2 cellular contexts compared by ENCODE assay signal in the genomic region with DNA sequence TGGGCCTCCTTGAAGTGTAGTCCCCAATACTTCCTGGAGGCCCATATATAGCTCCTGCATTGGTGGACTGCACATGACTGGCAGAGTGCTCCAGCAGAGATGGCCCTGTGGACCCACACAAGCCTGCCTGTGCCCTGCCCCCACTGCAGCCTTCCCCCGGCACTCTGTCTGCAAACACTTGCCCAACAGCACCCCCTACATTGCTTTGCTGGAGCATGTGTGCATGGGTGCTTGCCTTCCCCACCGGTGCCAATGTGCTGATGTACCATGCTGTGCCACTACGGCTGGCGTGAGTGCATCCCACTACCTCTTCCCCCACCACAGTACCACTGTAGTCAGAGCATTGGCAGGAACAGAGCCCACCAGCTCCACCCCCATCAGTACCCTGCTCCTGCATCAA.
TF ChIP-seq lines count a peak whose summit lies in the region.

No MANE protein-coding gene starts in this region.

TF ChIP-seq in GM23338, 12 proteins besides CTCF, POLR2A, EP300 and RAD21 (continues in another document):
- TF ChIP-seq EZH2phosphoT487 (IDR thresholded peaks at IDR 0.05; ENCODE audit: unreplicated experiment) (no peak), CREB1 (CRISPR knock-in tag; IDR thresholded peaks at IDR 0.05; ENCODE audit: low read depth) (no peak), POLR2AphosphoS5 (IDR thresholded peaks at IDR 0.05; ENCODE audit: low read depth) (no peak), ZNF331 (CRISPR knock-in tag; IDR thresholded peaks at IDR 0.05; ENCODE audit: low read depth) (no peak), EZH2 (IDR thresholded peaks at IDR 0.05; ENCODE audit: low read depth, unreplicated experiment) (no peak), ETS1 (IDR thresholded peaks at IDR 0.05) (no peak), STAT1 (IDR thresholded peaks at IDR 0.05; ENCODE audit: unreplicated experiment) (no peak), JUNB (IDR thresholded peaks at IDR 0.05; ENCODE audit: unreplicated experiment) (no peak), REST (IDR thresholded peaks at IDR 0.05; ENCODE audit: unreplicated experiment) (no peak), ZNF462 (CRISPR knock-in tag; IDR thresholded peaks at IDR 0.05) (no peak)

TF ChIP-seq in H1, 55 proteins besides CTCF, POLR2A, EP300 and RAD21:
- TF ChIP-seq E2F6 (IDR thresholded peaks at IDR 0.05) (no peak), MAX (IDR thresholded peaks at IDR 0.05) (no peak), RNF2 (IDR thresholded peaks at IDR 0.05; ENCODE audit: borderline replicate concordance, low read depth, low read length, missing control alignments, poor library complexity, severe bottlenecking) (no peak), KDM5A (IDR thresholded peaks at IDR 0.05; ENCODE audit: low read length) (no peak), PHF8 (conservative IDR thresholded peaks at IDR 0.05; ENCODE audit: low read depth, low read length) (no peak), ATF2 (IDR thresholded peaks at IDR 0.05; ENCODE audit: low read length) (no peak), SRF (IDR thresholded peaks at IDR 0.05; ENCODE audit: low read depth, low read length) (no peak), SP1 (IDR thresholded peaks at IDR 0.05; ENCODE audit: low read depth, low read length) (no peak), SIX5 (IDR thresholded peaks at IDR 0.05; ENCODE audit: low read depth, low read length) (no peak), CREB1 (IDR thresholded peaks at IDR 0.05) (no peak), CHD2 (IDR thresholded peaks at IDR 0.05; ENCODE audit: low read length) (no peak), BACH1 (IDR thresholded peaks at IDR 0.05; ENCODE audit: low read length) (no peak), EZH2 (IDR thresholded peaks at IDR 0.05; ENCODE audit: low read depth, low read length, severe bottlenecking) (no peak), GTF2F1 (IDR thresholded peaks at IDR 0.05; ENCODE audit: borderline replicate concordance, low read depth, low read length) (no peak), TAF1 (IDR thresholded peaks at IDR 0.05; ENCODE audit: low read depth, low read length) (no peak), RXRA (IDR thresholded peaks at IDR 0.05; ENCODE audit: insufficient read depth, low read depth, low read length) (no peak), RBBP5 (IDR thresholded peaks at IDR 0.05; ENCODE audit: borderline replicate concordance, low read depth, low read length) (no peak), BCL11A (IDR thresholded peaks at IDR 0.05; ENCODE audit: low read depth in 2 of 2, low read length in 2 of 2) (no peak), ATF3 (IDR thresholded peaks at IDR 0.05; ENCODE audit: insufficient read depth, low read depth, low read length) (no peak)
